ENCODE assay signal across 24 cellular contexts in the genomic region with DNA sequence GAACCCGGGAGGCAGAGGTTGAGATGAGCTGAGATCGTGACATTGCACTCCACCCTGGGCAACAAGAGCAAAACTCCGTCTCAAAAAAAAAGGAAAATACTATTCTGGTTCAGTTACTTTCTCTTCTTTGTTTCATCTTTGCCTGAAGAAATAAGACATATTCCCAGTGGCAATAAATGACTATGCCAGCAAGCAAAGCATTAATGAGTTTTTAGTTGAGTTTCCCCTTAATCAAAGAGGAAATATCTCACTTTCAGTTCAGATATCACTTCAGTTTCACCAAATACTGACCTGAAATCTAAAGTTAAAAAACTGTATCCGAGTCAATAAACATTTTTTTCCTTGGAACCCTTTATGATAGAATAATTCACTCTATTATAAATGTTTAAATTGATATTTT. TPM values are rescaled to one million over a fixed set of nuclear protein-coding genes. Genes with fewer than 3 reads are reported as not detected.
A peak's percentile ranks its signal among the peaks of the same experiment; 100 is the strongest.
DNase-seq lines count a peak whose midpoint lies in the region; ATAC-seq and TF ChIP-seq lines count a peak whose summit lies in the region.
"Had no signal": no experiment of that assay in that cellular context is flagged by ENCODE, and none has a peak within 500 bp of the region (broad histone marks: within the 10 kb centered on the region; RNA-seq: fewer than 3 reads in every experiment).

No MANE protein-coding gene starts in this region.

- peak overlapping the region; percentile 3 for H3K27ac Mint-ChIP-seq in activated T-helper 2 cell treated with anti-CD3 and anti-CD28 coated beads, Interferon-gamma antibody, Interleukin-2, Interleukin-4, amounts not matched to agents 10 μg/mL and 5 μg/mL and 100 μg/mL, durations not matched to agents 14 hours and 24 hours and 36 hours
- H3K27ac Mint-ChIP-seq in stimulated activated effector memory CD8-positive, alpha-beta T cell treated with anti-CD3 and anti-CD28 coated beads, Interleukin-12 subunit alpha, Interleukin-12 subunit beta, amount 100 ng/mL, for 72 hours = peak overlapping the region; percentile 40
- H3K27ac Mint-ChIP-seq: natural killer cell had no signal

- H3K9me1 ChIP-seq in IMR-90 (ENCODE audit: insufficient read depth, low read length) = peaks cover 26% of the 10 kb centered on the region

- H3K9me3 Mint-ChIP-seq in activated T-cell treated with anti-CD3 and anti-CD28 coated beads, Interleukin-2, amount 50 U/mL, for 4 hours = no peaks in the 10 kb centered on the region
- no peaks in the 10 kb centered on the region for H3K9me3 Mint-ChIP-seq in activated T-helper 2 cell treated with anti-CD3 and anti-CD28 coated beads, Interferon-gamma antibody, Interleukin-2, Interleukin-4, amounts not matched to agents 10 μg/mL and 5 μg/mL and 100 μg/mL, durations not matched to agents 14 hours and 24 hours and 36 hours
- no peaks in the 10 kb centered on the region for H3K9me3 Mint-ChIP-seq in stimulated activated effector memory CD8-positive, alpha-beta T cell treated with anti-CD3 and anti-CD28 coated beads, Interleukin-12 subunit alpha, Interleukin-12 subunit beta, amount 100 ng/mL, for 72 hours
- H3K9me3 Mint-ChIP-seq: natural killer cell had no signal

- no peak overlapping the region for H3K9ac ChIP-seq in IMR-90 (ENCODE audit: low read depth, low read length)
- H3K9ac ChIP-seq: BLaER1, SK-N-SH had no signal

- no peaks in the 10 kb centered on the region for H3K27me3 Mint-ChIP-seq in activated T-cell treated with anti-CD3 and anti-CD28 coated beads, Interleukin-2, amount 50 U/mL, for 4 hours (ENCODE audit: low read depth)
- no peaks in the 10 kb centered on the region for H3K27me3 Mint-ChIP-seq in activated T-helper 2 cell treated with anti-CD3 and anti-CD28 coated beads, Interferon-gamma antibody, Interleukin-2, Interleukin-4, amounts not matched to agents 10 μg/mL and 5 μg/mL and 100 μg/mL, durations not matched to agents 14 hours and 24 hours and 36 hours (ENCODE audit: low read depth)

- peaks cover 43% of the 10 kb centered on the region for H3K4me1 Mint-ChIP-seq in activated T-cell treated with anti-CD3 and anti-CD28 coated beads, Interleukin-2, amount 50 U/mL, for 4 hours (ENCODE audit: low read depth)
- peaks cover 22% of the 10 kb centered on the region for H3K4me1 Mint-ChIP-seq in activated T-helper 2 cell treated with anti-CD3 and anti-CD28 coated beads, Interferon-gamma antibody, Interleukin-2, Interleukin-4, amounts not matched to agents 10 μg/mL and 5 μg/mL and 100 μg/mL, durations not matched to agents 14 hours and 24 hours and 36 hours (ENCODE audit: low read depth)
- H3K4me1 Mint-ChIP-seq in stimulated activated effector memory CD8-positive, alpha-beta T cell treated with anti-CD3 and anti-CD28 coated beads, Interleukin-12 subunit alpha, Interleukin-12 subunit beta, amount 100 ng/mL, for 72 hours = peaks cover 38% of the 10 kb centered on the region

- CTCF ChIA-PET in IMR-90 (lab: Yijun Ruan, JAX) = no interaction called here

- intact Hi-C loops in IMR-90 (cut with micrococcal nuclease) = no loop called here
- intact Hi-C loops in activated T-helper 2 cell treated with anti-CD3 and anti-CD28 coated beads, Interferon-gamma antibody, Interleukin-2, Interleukin-4, amounts not matched to agents 10 μg/mL and 5 μg/mL and 100 μg/mL, durations not matched to agents 14 hours and 24 hours and 36 hours (cut with micrococcal nuclease) = no loop called here

- no peak overlapping the region for H2AK9ac ChIP-seq in IMR-90 (replicated peaks; ENCODE audit: low read depth, low read length, poor library complexity)

- H3K4ac ChIP-seq in IMR-90 (ENCODE audit: low read depth, low read length) = 0 out of 2 replicates have a peak overlapping the region, but pooled peaks have one; percentile 11

- peak overlapping the region; percentile 65; the same call in 1 of the 2 replicates for H4K5ac ChIP-seq in IMR-90 (ENCODE audit: low read depth, low read length)

- no peak overlapping the region for H2BK15ac ChIP-seq in IMR-90 (ENCODE audit: low read depth, low read length)

- peak overlapping the region; percentile 99 for H2BK5ac ChIP-seq in IMR-90 (ENCODE audit: low read depth, low read length, poor library complexity, severe bottlenecking)

- peak in 1 of 2 donors; percentile 17 for ATAC-seq in activated T-cell treated with anti-CD3 and anti-CD28 coated beads, Interleukin-2, amount 50 U/mL, for 4 hours
- ATAC-seq in IMR-90 (ENCODE audit: low read depth) (no peak), GM18861 (IDR thresholded peaks at IDR 0.05; ENCODE audit: unreplicated experiment) (no peak), GM21381 (IDR thresholded peaks at IDR 0.05; ENCODE audit: unreplicated experiment) (no peak)
- no peak for ATAC-seq in stimulated activated effector memory CD8-positive, alpha-beta T cell treated with anti-CD3 and anti-CD28 coated beads, Interleukin-12 subunit alpha, Interleukin-12 subunit beta, amount 100 ng/mL, for 72 hours
- ATAC-seq: A549, HCT116, K562, left lobe of liver, natural killer cell had no signal

- H3K27me3 ChIP-seq in IMR-90 (ENCODE audit: control insufficient read depth, insufficient read depth, low read length) = no peaks in the 10 kb centered on the region
- H3K27me3 ChIP-seq: BLaER1, dorsolateral prefrontal cortex, ovary, right atrium auricular region had no signal

- H3K27ac ChIP-seq in IMR-90 (ENCODE audit: insufficient read depth, low read length) = peak overlapping the region; percentile 55; the same call in 1 of the 2 replicates
- H3K27ac ChIP-seq: BLaER1, dorsolateral prefrontal cortex, ovary, right atrium auricular region had no signal

- peaks cover 28% of the 10 kb centered on the region for H3K36me3 Mint-ChIP-seq in activated T-cell treated with anti-CD3 and anti-CD28 coated beads, Interleukin-2, amount 50 U/mL, for 4 hours (ENCODE audit: insufficient read depth)
- peaks cover 32% of the 10 kb centered on the region for H3K36me3 Mint-ChIP-seq in activated T-helper 2 cell treated with anti-CD3 and anti-CD28 coated beads, Interferon-gamma antibody, Interleukin-2, Interleukin-4, amounts not matched to agents 10 μg/mL and 5 μg/mL and 100 μg/mL, durations not matched to agents 14 hours and 24 hours and 36 hours (ENCODE audit: low read depth)
- peaks cover 40% of the 10 kb centered on the region for H3K36me3 Mint-ChIP-seq in stimulated activated effector memory CD8-positive, alpha-beta T cell treated with anti-CD3 and anti-CD28 coated beads, Interleukin-12 subunit alpha, Interleukin-12 subunit beta, amount 100 ng/mL, for 72 hours
- H3K36me3 Mint-ChIP-seq: natural killer cell had no signal

- no peak overlapping the region; the same call in 1 of the 2 replicates for H3K14ac ChIP-seq in IMR-90 (replicated peaks; ENCODE audit: low read depth, low read length)

- H3K18ac ChIP-seq in IMR-90 (ENCODE audit: low read depth, low read length) = peak overlapping the region; percentile 74; the same call in 1 of the 2 replicates

- no peak for TF ChIP-seq CTCF in IMR-90 (conservative IDR thresholded peaks at IDR 0.05; ENCODE audit: low read depth, low read length)

- WGBS in IMR-90 (ENCODE audit: extremely low coverage in 2 of 2, insufficient read length in 1 of 2), 2 experiments = no CpG with 5 or more reads among the region's 4 CpGs

- TF ChIP-seq POLR2A in IMR-90 (IDR thresholded peaks at IDR 0.05; ENCODE audit: low read depth, low read length) = no peak

- H4K8ac ChIP-seq in IMR-90 (ENCODE audit: low read depth in 2 of 2, low read length in 2 of 2) = peak overlapping the region in 1 of 2 experiments; percentile 68; a peak in 2 of 4 replicates

- DNase-seq in activated T-cell treated with anti-CD3 and anti-CD28 coated beads, Interleukin-2, amount 50 U/mL, for 4 hours = no peak
- DNase-seq in activated T-cell treated with anti-CD3 and anti-CD28 coated beads, Interleukin-2, amount 50 U/mL, for 1 hour = no peak
- DNase-seq in IMR-90 = no peak
- DNase-seq in activated T-helper 2 cell treated with anti-CD3 and anti-CD28 coated beads, Interferon-gamma antibody, Interleukin-2, Interleukin-4, amounts not matched to agents 10 μg/mL and 5 μg/mL and 100 μg/mL, durations not matched to agents 14 hours and 24 hours and 36 hours (ENCODE audit: low spot score) = no peak
- DNase-seq in stimulated activated effector memory CD8-positive, alpha-beta T cell treated with anti-CD3 and anti-CD28 coated beads, Interleukin-12 subunit alpha, Interleukin-12 subunit beta, amount 100 ng/mL, for 72 hours (ENCODE audit: low spot score in 2 of 2) = no peak
- no peak for DNase-seq in T-helper 2 cell
- DNase-seq: dorsolateral prefrontal cortex; midbrain; natural killer cell; NCI-H146; NCI-H510A treated with DMSO at 0.1 percent for 48 hours; NK-92 treated with Interleukin-12 subunit alpha and Interleukin-12 subunit beta, amount 100 ng/mL, for 24 hours; ovary; SK-N-SH; stimulated activated CD4-positive, alpha-beta T cell treated with anti-CD3 and anti-CD28 coated beads, Interleukin-12 subunit alpha, Interleukin-12 subunit beta, amount 100 ng/mL, for 4 hours; stimulated activated CD4-positive, alpha-beta T cell treated with anti-CD3 and anti-CD28 coated beads, Interleukin-4, amount 100 ng/mL, for 4 hours had no signal

- no peak overlapping the region for H3K4me2 ChIP-seq in IMR-90 (ENCODE audit: low read depth, low read length)
- H3K4me2 ChIP-seq: A549, BLaER1, SK-N-SH had no signal

- dilution Hi-C loops in IMR-90 (cut with HindIII; ENCODE audit: low sequenced_read_pairs, unreplicated experiment) = no loop called here

- H2AK5ac ChIP-seq in IMR-90 (ENCODE audit: low read depth, low read length) = no peak overlapping the region

- H2AFZ ChIP-seq in IMR-90 (replicated peaks; ENCODE audit: low read length, poor library complexity) = no peak overlapping the region

- BruUV-seq in IMR-90 (replicated peaks; lab: Mats Ljungman, UMichigan) = no TSS peak

- no peak overlapping the region for H3K56ac ChIP-seq in IMR-90 (ENCODE audit: extremely low read depth, insufficient read depth, low read length)

- H3K4me3 ChIP-seq in IMR-90 (ENCODE audit: insufficient read depth, low read depth, low read length) = no peak overlapping the region
- H3K4me3 ChIP-seq: A549, BLaER1, dorsolateral prefrontal cortex, K562, ovary, right atrium auricular region had no signal

- TF ChIP-seq RAD21 in IMR-90 (IDR thresholded peaks at IDR 0.05; ENCODE audit: low read length) = no peak

- H3K4me3 Mint-ChIP-seq in activated T-cell treated with anti-CD3 and anti-CD28 coated beads, Interleukin-2, amount 50 U/mL, for 4 hours = peak overlapping the region; percentile 21
- H3K4me3 Mint-ChIP-seq in activated T-helper 2 cell treated with anti-CD3 and anti-CD28 coated beads, Interferon-gamma antibody, Interleukin-2, Interleukin-4, amounts not matched to agents 10 μg/mL and 5 μg/mL and 100 μg/mL, durations not matched to agents 14 hours and 24 hours and 36 hours (ENCODE audit: low read depth) = no peak overlapping the region
- no peak overlapping the region for H3K4me3 Mint-ChIP-seq in stimulated activated effector memory CD8-positive, alpha-beta T cell treated with anti-CD3 and anti-CD28 coated beads, Interleukin-12 subunit alpha, Interleukin-12 subunit beta, amount 100 ng/mL, for 72 hours
- H3K4me3 Mint-ChIP-seq: natural killer cell had no signal

- no peaks in the 10 kb centered on the region for H3K9me3 ChIP-seq in IMR-90 (ENCODE audit: control insufficient read depth, insufficient read depth, low read length)
- H3K9me3 ChIP-seq: A549, BLaER1, ovary, right atrium auricular region, SK-N-SH had no signal

- POLR2A ChIA-PET in IMR-90 (lab: Charles Lee; ENCODE audit: unreplicated experiment) = no interaction called here

- peaks cover 10% of the 10 kb centered on the region for H3K36me3 ChIP-seq in IMR-90 (ENCODE audit: control insufficient read depth, insufficient read depth, low read length)
- H3K36me3 ChIP-seq: ovary had no signal

- H3K23ac ChIP-seq in IMR-90 (ENCODE audit: low read depth, low read length) = no peak overlapping the region; the same call in 1 of the 2 replicates

- no peak overlapping the region; the same call in 1 of the 2 replicates for H2BK20ac ChIP-seq in IMR-90 (ENCODE audit: low read depth, low read length)

- peaks cover 21% of the 10 kb centered on the region for H3K4me1 ChIP-seq in IMR-90 (ENCODE audit: control insufficient read depth, insufficient read depth, low read length)
- H3K4me1 ChIP-seq: BLaER1, right atrium auricular region had no signal

- H4K91ac ChIP-seq in IMR-90 (ENCODE audit: insufficient read depth, low read depth, low read length) = peak overlapping the region; percentile 45

- H3K79me1 ChIP-seq in IMR-90 (ENCODE audit: low read depth in 1 of 2, low read length in 2 of 2) = peaks cover 34 to 74% of the 10 kb centered on the region in 2 experiments

- H2BK120ac ChIP-seq in IMR-90 (ENCODE audit: low read depth, low read length) = peak overlapping the region; percentile 97

- peaks cover 6% of the 10 kb centered on the region; the same call in 1 of the 2 replicates for H4K20me1 ChIP-seq in IMR-90 (ENCODE audit: insufficient read depth, low read length)

- in situ Hi-C loops in IMR-90 (cut with MboI; ENCODE audit: low sequenced_read_pairs) = no loop called here

RNA-seq across cellular contexts. Expression of a gene that starts 10.3 kb away (rescaled TPM):
- 100 to 1,000 TPM in 1 of 3 donors, 10 to 100 TPM in 2; 80.0 to 101 (median 81.2) TPM for total RNA-seq in activated T-cell treated with anti-CD3 and anti-CD28 coated beads, Interleukin-2, amount 50 U/mL, for 4 hours
- 29.2 and 34.1 TPM in 2 replicates for total RNA-seq in IMR-90 (2012; rRNA removed)
- polyA plus RNA-seq in IMR-90 (2012; rRNA removed) = 48.8 and 52.2 TPM in 2 replicates
- 56.6 and 58.1 TPM in 2 replicates for polyA plus RNA-seq in IMR-90 (2012; cell fraction: cytosol; rRNA removed)
- 159 and 173 TPM in 2 replicates for polyA plus RNA-seq in IMR-90 (2012; cell fraction: nucleus; rRNA removed; ENCODE audit: low replicate concordance)
- total RNA-seq in activated T-helper 2 cell treated with anti-CD3 and anti-CD28 coated beads, Interferon-gamma antibody, Interleukin-2, Interleukin-4, amounts not matched to agents 10 μg/mL and 5 μg/mL and 100 μg/mL, durations not matched to agents 14 hours and 24 hours and 36 hours = 44.3 and 44.9 TPM in 2 replicates
